16 cellular contexts compared by ENCODE assay signal in the genomic region with DNA sequence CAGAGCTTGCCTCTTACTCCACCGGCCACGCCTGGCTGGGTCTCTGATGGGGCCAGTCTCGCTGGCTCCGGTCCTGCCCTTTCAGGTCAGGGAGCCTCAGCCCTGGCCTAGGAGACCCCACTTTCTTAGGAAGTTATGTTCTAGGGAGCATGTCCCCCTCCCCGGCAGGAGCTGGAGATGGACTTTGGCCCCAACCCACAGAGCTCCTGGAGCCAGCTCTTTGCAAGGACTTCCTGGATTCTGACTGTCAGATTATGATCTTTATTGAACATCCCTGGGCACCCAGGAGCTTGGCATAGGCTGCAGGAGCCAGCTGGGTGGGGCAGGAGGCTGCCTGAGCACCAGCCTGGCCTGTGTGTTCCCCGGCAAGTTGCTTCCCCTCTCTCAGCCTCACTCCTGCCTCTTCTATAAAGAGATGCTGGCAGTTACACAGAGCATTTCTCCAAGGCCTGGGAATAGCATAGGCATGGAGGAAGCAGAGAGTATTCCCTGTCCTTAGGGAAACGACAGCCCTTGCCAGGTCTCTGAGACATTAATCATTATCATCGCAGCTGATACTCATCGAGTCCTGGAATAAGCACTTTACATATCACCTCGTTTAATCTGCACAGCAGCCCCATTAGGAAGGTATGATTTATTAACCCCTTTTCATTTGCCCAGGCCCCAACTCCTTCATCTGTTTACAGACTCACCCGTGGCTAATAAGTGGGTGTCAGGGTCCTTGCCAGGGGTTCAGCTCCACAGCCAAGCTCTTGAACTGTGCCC. TPM values are rescaled to one million over a fixed set of nuclear protein-coding genes. Genes with fewer than 3 reads are reported as not detected.
DNase-seq lines count a peak whose midpoint lies in the region; ATAC-seq and TF ChIP-seq lines count a peak whose summit lies in the region.
"Had no signal": no experiment of that assay in that cellular context is flagged by ENCODE, and none has a peak within 500 bp of the region (broad histone marks: within the 10 kb centered on the region; RNA-seq: fewer than 3 reads in every experiment).

No MANE protein-coding gene starts in this region.

- H3K27ac ChIP-seq in cingulate gyrus (ENCODE audit: low read depth, low read length), result peak overlapping the region; percentile 29
- H3K27ac ChIP-seq in naive thymus-derived CD4-positive, alpha-beta T cell (ENCODE audit: low read depth, low read length), result no peak overlapping the region
- H3K27ac ChIP-seq: left ventricle myocardium inferior, testis had no signal

- DNase-seq in COLO668 (lab: John Stamatoyannopoulos, UW; ENCODE audit: unreplicated experiment) (peak; percentile 64), HT-29 (ENCODE audit: low spot score) (peak; percentile 74), NCI-H146 (lab: John Stamatoyannopoulos, UW) (no peak), mesothelial cell of epicardium (ENCODE audit: low spot score in 2 of 2, unreplicated experiment in 2 of 2) (no peak)
- no peak for DNase-seq in naive thymus-derived CD4-positive, alpha-beta T cell
- DNase-seq: activated CD8-positive, alpha-beta memory T cell treated with anti-CD3 and anti-CD28 coated beads for 24 hours; activated gamma-delta T cell treated with Interleukin-2 at 50 U/mL for 16 hours; CD8-positive, alpha-beta T cell; left ventricle myocardium inferior; NCI-H510A treated with DMSO at 0.1 percent for 48 hours; SHP77 treated with DMSO at 0.1 percent for 48 hours; testis had no signal

- POLR2A ChIA-PET in naive thymus-derived CD4-positive, alpha-beta T cell (lab: Charles Lee), result interaction anchor here (1.2 kb wide), 1 partner anchor 9 kb away, joined by 3 read pairs; no protein-coding TSS in a partner anchor

- H3K27me3 Mint-ChIP-seq in nephron (ENCODE audit: low read depth) (peaks cover 48% of the 10 kb centered on the region), mesothelial cell of epicardium (ENCODE audit: low read depth) (peaks cover 54% of the 10 kb centered on the region)
- peaks cover 4 to 43% (median 7%) of the 10 kb centered on the region in 5 donors for H3K27me3 Mint-ChIP-seq in naive thymus-derived CD4-positive, alpha-beta T cell

- no peaks in the 10 kb centered on the region for H3K36me3 Mint-ChIP-seq in nephron (ENCODE audit: low read depth)
- peaks cover 3% of the 10 kb centered on the region for H3K36me3 Mint-ChIP-seq in mesothelial cell of epicardium
- peaks cover 0 to 6% (median 0%) of the 10 kb centered on the region in 5 donors for H3K36me3 Mint-ChIP-seq in naive thymus-derived CD4-positive, alpha-beta T cell
- H3K36me3 Mint-ChIP-seq: CD8-positive, alpha-beta T cell had no signal

- intact Hi-C loops in naive thymus-derived CD4-positive, alpha-beta T cell (cut with micrococcal nuclease), result loop anchor here in 1 of 2 donors (2.0 kb wide), 1 partner anchor 97 kb away; no protein-coding TSS in a partner anchor

- H3K4me1 Mint-ChIP-seq in nephron (peaks cover 14% of the 10 kb centered on the region), mesothelial cell of epicardium (peaks cover 10% of the 10 kb centered on the region)
- H3K4me1 Mint-ChIP-seq in naive thymus-derived CD4-positive, alpha-beta T cell, result peaks cover 0 to 4% (median 2%) of the 10 kb centered on the region in 7 donors

- H3K9me3 Mint-ChIP-seq in nephron (peaks cover 6% of the 10 kb centered on the region), mesothelial cell of epicardium (peaks cover 5% of the 10 kb centered on the region)
- peaks cover 0 to 19% (median 4%) of the 10 kb centered on the region in 11 donors for H3K9me3 Mint-ChIP-seq in naive thymus-derived CD4-positive, alpha-beta T cell

- no peaks in the 10 kb centered on the region for H3K27me3 ChIP-seq in naive thymus-derived CD4-positive, alpha-beta T cell (ENCODE audit: control insufficient read depth in 2 of 2, insufficient read depth in 2 of 2, low read length in 2 of 2)
- H3K27me3 ChIP-seq: testis had no signal

- no peak for ATAC-seq in GM18873 (IDR thresholded peaks at IDR 0.05; ENCODE audit: low FRiP score, unreplicated experiment)
- ATAC-seq in naive thymus-derived CD4-positive, alpha-beta T cell, result no peak
- ATAC-seq: CD8-positive, alpha-beta T cell had no signal

- H3K9me3 ChIP-seq in naive thymus-derived CD4-positive, alpha-beta T cell (ENCODE audit: control insufficient read depth in 2 of 3, low read length in 3 of 3), result peaks cover 0 to 10% (median 0%) of the 10 kb centered on the region in 3 experiments
- H3K9me3 ChIP-seq: testis had no signal

- H3K4me3 ChIP-seq in naive thymus-derived CD4-positive, alpha-beta T cell (ENCODE audit: low read length), result no peak overlapping the region
- H3K4me3 ChIP-seq: left ventricle myocardium inferior, testis had no signal

- peak overlapping the region in 1 of 3 experiments; percentile 68 for H3K4me3 Mint-ChIP-seq in nephron
- H3K4me3 Mint-ChIP-seq in mesothelial cell of epicardium, result no peak overlapping the region
- H3K4me3 Mint-ChIP-seq in naive thymus-derived CD4-positive, alpha-beta T cell, result no peak overlapping the region
- H3K4me3 Mint-ChIP-seq: CD8-positive, alpha-beta T cell had no signal

- H3K4me1 ChIP-seq in naive thymus-derived CD4-positive, alpha-beta T cell (ENCODE audit: control insufficient read depth in 2 of 2, insufficient read depth in 2 of 2, low read length in 2 of 2), result no peaks in the 10 kb centered on the region

- TF ChIP-seq CTCF in nephron (IDR thresholded peaks at IDR 0.05; ENCODE audit: unreplicated experiment in 3 of 3), result no peak
- no peak for TF ChIP-seq CTCF in mesothelial cell of epicardium (IDR thresholded peaks at IDR 0.05; ENCODE audit: unreplicated experiment)

- CTCF ChIA-PET in naive thymus-derived CD4-positive, alpha-beta T cell (lab: Charles Lee), result interaction anchor here (0.6 to 1.5 kb wide), 4 partner anchors 10 to 139 kb away, joined by 3 to 4 read pairs (median 3); no protein-coding TSS in a partner anchor

- peak overlapping the region; percentile 62 to 88 (median 87) for H3K27ac Mint-ChIP-seq in nephron
- no peak overlapping the region for H3K27ac Mint-ChIP-seq in mesothelial cell of epicardium
- no peak overlapping the region for H3K27ac Mint-ChIP-seq in naive thymus-derived CD4-positive, alpha-beta T cell
- H3K27ac Mint-ChIP-seq: CD8-positive, alpha-beta T cell had no signal

- no peaks in the 10 kb centered on the region for H3K36me3 ChIP-seq in naive thymus-derived CD4-positive, alpha-beta T cell (ENCODE audit: control insufficient read depth in 2 of 3, insufficient read depth in 3 of 3, low read length in 3 of 3)
- H3K36me3 ChIP-seq: left ventricle myocardium inferior had no signal

RNA-seq across cellular contexts. Expression of a gene that starts 3.4 kb away (rescaled TPM):
- total RNA-seq in HT-29 (2014; rRNA removed; shearing (Covaris generic)), result 87.3 and 94.2 TPM in 2 replicates
- total RNA-seq in mesothelial cell of epicardium, result 1.5 to 2.1 TPM (median 1.6 TPM) in 3 replicates
- total RNA-seq in naive thymus-derived CD4-positive, alpha-beta T cell, result 1 to 10 TPM in 1 of 5 experiments, under 1 TPM in 3, not detected in 1; 0.19 to 1.0 (median 0.32) TPM
- 1 to 10 TPM in 1 of 2 donors, under 1 TPM in 1; 0.51 to 1.0 TPM for polyA plus RNA-seq in naive thymus-derived CD4-positive, alpha-beta T cell
- total RNA-seq: HT1080, left ventricle myocardium inferior had no signal

Comparison
In these comparisons a context has a peak if more than half of its experiments do, and no peak if none do; other contexts are left out.
1. DNase-seq: peak in COLO668 (single experiment) and HT-29 (single experiment); none in NCI-H146 (single experiment), mesothelial cell of epicardium (0 of 2) and naive thymus-derived CD4-positive, alpha-beta T cell (0 of 9).
2. H3K27ac Mint-ChIP-seq: peak in nephron (3 of 3); none in mesothelial cell of epicardium (single experiment) and naive thymus-derived CD4-positive, alpha-beta T cell (0 of 9).
3. RNA of a gene that starts 3.4 kb away (total RNA-seq): 87.3 to 94.2 TPM in HT-29; 1.5 to 2.1 TPM in mesothelial cell of epicardium and 0.19 to 1.0 TPM in naive thymus-derived CD4-positive, alpha-beta T cell; every median in the first group is over 10 times any median in the second.